15 cellular contexts compared by ENCODE assay signal in genomic region chr17:49992191-49992932, GRCh38. TPM values are rescaled to one million over a fixed set of nuclear protein-coding genes. Genes with fewer than 3 reads are reported as not detected.
A peak's percentile ranks its signal among the peaks of the same experiment; 100 is the strongest.
DNase-seq lines count a peak whose midpoint lies in the region; ATAC-seq, FAIRE-seq and TF ChIP-seq lines count a peak whose summit lies in the region.
"Had no signal": no experiment of that assay in that cellular context is flagged by ENCODE, and none has a peak within 500 bp of the region (broad histone marks: within the 10 kb centered on the region; RNA-seq: fewer than 3 reads in every experiment).

No MANE protein-coding gene starts in this region.

- peaks cover 46% of the 10 kb centered on the region for H3K27me3 ChIP-seq in CD4-positive, alpha-beta memory T cell (ENCODE audit: insufficient read depth, low read length)
- H3K27me3 ChIP-seq in HAP-1 (ENCODE audit: low read depth), result no peaks in the 10 kb centered on the region

- ATAC-seq in HG03135 (IDR thresholded peaks at IDR 0.05; ENCODE audit: unreplicated experiment), result no peak

- no peak overlapping the region for H3K4me3 ChIP-seq in CD4-positive, alpha-beta memory T cell (ENCODE audit: low read length in 2 of 2)
- H3K4me3 ChIP-seq in HAP-1 (peak overlapping the region; percentile 47; the same call in 1 of the 2 replicates), kidney (ENCODE audit: low read length in 2 of 2) (no peak overlapping the region)

- FAIRE-seq in kidney (lab: Jason Lieb, UNC), result no peak
- FAIRE-seq: frontal cortex, islet of Langerhans had no signal

- POLR2A ChIA-PET in CD4-positive, alpha-beta memory T cell (lab: Charles Lee; ENCODE audit: partially characterized antibody), result no interaction called here

- CTCF ChIA-PET in CD4-positive, alpha-beta memory T cell (lab: Charles Lee; ENCODE audit: partially characterized antibody), result interaction anchor here (1.0 kb wide), 1 partner anchor 40 kb away, joined by 4 read pairs; no protein-coding TSS in a partner anchor

- in situ Hi-C loops in HAP-1 (cut with MboI; ENCODE audit: low sequenced_read_pairs), result loop anchor here (10.0 kb wide), 1 partner anchor 288 kb away; the partner anchor contains the start of gene SLC35B1

- peaks cover 51 to 69% of the 10 kb centered on the region in 2 donors for H3K27me3 Mint-ChIP-seq in CD4-positive, alpha-beta memory T cell
- H3K27me3 Mint-ChIP-seq in brain (peaks cover 98% of the 10 kb centered on the region), nephron (ENCODE audit: low read depth) (peaks cover 96% of the 10 kb centered on the region)

- H3K27ac Mint-ChIP-seq in CD4-positive, alpha-beta memory T cell, result peak overlapping the region in 2 of 7 donors; percentile 47 to 58
- H3K27ac Mint-ChIP-seq in brain, result peak overlapping the region in 1 of 5 experiments; percentile 16
- no peak overlapping the region for H3K27ac Mint-ChIP-seq in nephron

- intact Hi-C loops in CD4-positive, alpha-beta memory T cell (cut with micrococcal nuclease), result no loop called here
- intact Hi-C loops in kidney (cut with DNase I), result loop anchor here (10.0 kb wide), 1 partner anchor 428 kb away; no protein-coding TSS in a partner anchor

- no peaks in the 10 kb centered on the region for H3K9me3 ChIP-seq in CD4-positive, alpha-beta memory T cell (ENCODE audit: control insufficient read depth in 1 of 2, low read length in 2 of 2)
- H3K9me3 ChIP-seq in HAP-1 (no peaks in the 10 kb centered on the region), kidney (ENCODE audit: control insufficient read depth in 1 of 2, low read length in 2 of 2) (no peaks in the 10 kb centered on the region)
- H3K9me3 ChIP-seq: BLaER1 treated with 17β-estradiol and CSF1 and Interleukin-3, amounts not matched to agents 10 nM and 100 nM had no signal

- H3K4me3 Mint-ChIP-seq in CD4-positive, alpha-beta memory T cell, result peak overlapping the region in 6 of 8 donors; percentile 74 to 82 (median 77)
- H3K4me3 Mint-ChIP-seq in brain, result peak overlapping the region; percentile 45 to 72 (median 61)
- H3K4me3 Mint-ChIP-seq in nephron, result peak overlapping the region; percentile 69 to 79 (median 75)

- H3K36me3 Mint-ChIP-seq in CD4-positive, alpha-beta memory T cell, result no peaks in the 10 kb centered on the region
- H3K36me3 Mint-ChIP-seq in brain (no peaks in the 10 kb centered on the region), nephron (ENCODE audit: low read depth) (no peaks in the 10 kb centered on the region)

- DNase-seq in CD4-positive, alpha-beta memory T cell, result no peak
- DNase-seq in HAP-1 (ENCODE audit: low spot score in 2 of 2) (no peak), NCI-H1105 treated with DMSO at 0.1 percent for 48 hours (lab: John Stamatoyannopoulos, UW) (no peak), kidney (no peak), GOT3 (lab: John Stamatoyannopoulos, UW) (no peak)
- DNase-seq: DND-41, mesenchymal stem cell, NCI-H2107, posterior cingulate gyrus had no signal

- no peak overlapping the region for H3K9ac ChIP-seq in kidney (ENCODE audit: low read length in 2 of 2)

- H3K4me1 ChIP-seq in CD4-positive, alpha-beta memory T cell (ENCODE audit: insufficient read depth, low read length), result peaks cover 34% of the 10 kb centered on the region
- H3K4me1 ChIP-seq in HAP-1 (peaks cover 10% of the 10 kb centered on the region), kidney (ENCODE audit: control insufficient read depth in 1 of 2, insufficient read depth in 1 of 2, low read depth in 1 of 2, low read length in 2 of 2) (peaks cover 8 to 18% of the 10 kb centered on the region in 2 donors)

- no peak for TF ChIP-seq CTCF in brain (conservative IDR thresholded peaks at IDR 0.05)
- TF ChIP-seq CTCF in nephron (IDR thresholded peaks at IDR 0.05; ENCODE audit: unreplicated experiment in 3 of 3), result no peak
- TF ChIP-seq CTCF in kidney (IDR thresholded peaks at IDR 0.05; ENCODE audit: borderline replicate concordance, extremely low read depth, insufficient read depth), result no peak

- H3K36me3 ChIP-seq in CD4-positive, alpha-beta memory T cell (ENCODE audit: insufficient read depth, low read length), result no peaks in the 10 kb centered on the region
- no peaks in the 10 kb centered on the region for H3K36me3 ChIP-seq in HAP-1 (replicated peaks)
- H3K36me3 ChIP-seq in kidney (ENCODE audit: control insufficient read depth in 1 of 2, insufficient read depth in 2 of 2, low read length in 2 of 2), result no peaks in the 10 kb centered on the region
- H3K36me3 ChIP-seq: BLaER1 treated with 17β-estradiol and CSF1 and Interleukin-3, amounts not matched to agents 10 nM and 100 nM had no signal

- H3K4me1 Mint-ChIP-seq in CD4-positive, alpha-beta memory T cell, result peaks cover 23 to 39% (median 26%) of the 10 kb centered on the region in 4 donors
- H3K4me1 Mint-ChIP-seq in brain, result peaks cover 38% of the 10 kb centered on the region
- peaks cover 18% of the 10 kb centered on the region for H3K4me1 Mint-ChIP-seq in nephron

- H3K27ac ChIP-seq in CD4-positive, alpha-beta memory T cell (ENCODE audit: low read depth, low read length), result no peak overlapping the region
- no peak overlapping the region for H3K27ac ChIP-seq in kidney (ENCODE audit: low read depth in 2 of 2, low read length in 2 of 2)
- H3K27ac ChIP-seq: BLaER1 treated with 17β-estradiol and CSF1 and Interleukin-3, amounts not matched to agents 10 nM and 100 nM had no signal

- H3K9me3 Mint-ChIP-seq in CD4-positive, alpha-beta memory T cell, result peaks cover 0 to 9% (median 0%) of the 10 kb centered on the region in 8 donors
- H3K9me3 Mint-ChIP-seq in brain, result peaks cover 0 to 6% (median 3%) of the 10 kb centered on the region in 5 experiments
- no peaks in the 10 kb centered on the region for H3K9me3 Mint-ChIP-seq in nephron

RNA-seq across cellular contexts. Expression of gene DLX3, which starts 2.7 kb away (rescaled TPM):
- not detected for total RNA-seq in CD4-positive, alpha-beta memory T cell
- polyA plus RNA-seq in CD4-positive, alpha-beta memory T cell, result not detected
- not detected for polyA plus RNA-seq in brain (ENCODE audit: insufficient read depth, low read depth, low replicate concordance)
- 0.41 TPM for total RNA-seq in kidney
- polyA plus RNA-seq in kidney (ENCODE audit: insufficient read depth, low read depth, low replicate concordance), result 0.47 TPM
- total RNA-seq: frontal cortex had no signal

RNA-seq across cellular contexts. Expression of gene DLX4, which starts 23.4 kb away (rescaled TPM):
- total RNA-seq in CD4-positive, alpha-beta memory T cell, result 1 to 10 TPM in 1 of 2 experiments, under 1 TPM in 1; 0.70 to 1.2 TPM
- polyA plus RNA-seq in CD4-positive, alpha-beta memory T cell, result under 1 TPM; 0.22 to 0.33 TPM
- polyA plus RNA-seq in brain (ENCODE audit: insufficient read depth, low read depth, low replicate concordance) (not detected), kidney (ENCODE audit: insufficient read depth, low read depth, low replicate concordance) (not detected)
- total RNA-seq in kidney, result 0.44 TPM
- total RNA-seq: frontal cortex had no signal
